31 cellular contexts compared by ENCODE assay signal in genomic region chr1:7317888-7318287, GRCh38.
"Had no signal": no experiment of that assay in that cellular context is flagged by ENCODE, and none has a peak within 500 bp of the region (broad histone marks: within the 10 kb centered on the region; RNA-seq: fewer than 3 reads in every experiment).

No MANE protein-coding gene starts in this region.

- H2AFZ ChIP-seq: parathyroid adenoma had no signal

- H3K36me3 Mint-ChIP-seq: activated naive CD8-positive, alpha-beta T cell treated with anti-CD3 and anti-CD28 coated beads for 36 hours; mesothelial cell of epicardium; naive thymus-derived CD4-positive, alpha-beta T cell; stimulated activated naive B cell treated with anti-CD40 and anti-IgM and Interleukin-4, amounts not matched to agents 10 μg/mL and 1 μg/mL and 100 μg/mL, for 72 hours had no signal

- H3K27ac Mint-ChIP-seq: activated naive CD4-positive, alpha-beta T cell treated with anti-CD3 and anti-CD28 coated beads for 36 hours; activated naive CD8-positive, alpha-beta T cell treated with anti-CD3 and anti-CD28 coated beads for 36 hours; activated T-helper 1 cell treated with anti-CD3 and anti-CD28 coated beads, Interleukin-12 subunit alpha, Interleukin-12 subunit beta, Interleukin-2, Interleukin-4 antibody, amounts not matched to agents 30 ng/mL and 10 ng/mL and 1 ng/mL, durations not matched to agents 14 hours and 24 hours and 36 hours; mesothelial cell of epicardium; naive thymus-derived CD4-positive, alpha-beta T cell; stimulated activated naive B cell treated with anti-CD40 and anti-IgM and Interleukin-4, amounts not matched to agents 10 μg/mL and 1 μg/mL and 100 μg/mL, for 72 hours; T-helper 1 cell treated with Interleukin-12 subunit alpha and Interleukin-12 subunit beta and Interleukin-4 antibody, amounts not matched to agents 30 μg/mL and 1 μg/mL, for 36 hours had no signal

- H3K4me3 ChIP-seq: adrenal gland, body of pancreas, colonic mucosa, heart right ventricle, suprapubic skin, tibial nerve had no signal

- H3K9me3 ChIP-seq: adrenal gland, body of pancreas, colonic mucosa, heart right ventricle, suprapubic skin, tibial nerve had no signal

- H3K9me3 Mint-ChIP-seq: activated naive CD4-positive, alpha-beta T cell treated with anti-CD3 and anti-CD28 coated beads for 36 hours; activated naive CD8-positive, alpha-beta T cell treated with anti-CD3 and anti-CD28 coated beads for 36 hours; activated T-helper 1 cell treated with anti-CD3 and anti-CD28 coated beads, Interleukin-12 subunit alpha, Interleukin-12 subunit beta, Interleukin-2, Interleukin-4 antibody, amounts not matched to agents 30 ng/mL and 10 ng/mL and 1 ng/mL, durations not matched to agents 14 hours and 24 hours and 36 hours; T-helper 1 cell treated with Interleukin-12 subunit alpha and Interleukin-12 subunit beta and Interleukin-4 antibody, amounts not matched to agents 30 μg/mL and 1 μg/mL, for 36 hours had no signal

- H3K4me1 ChIP-seq: adrenal gland, body of pancreas, colonic mucosa, heart right ventricle, parathyroid adenoma, suprapubic skin, tibial nerve had no signal

- H3K27ac ChIP-seq: body of pancreas, colonic mucosa, heart right ventricle, parathyroid adenoma, suprapubic skin, tibial nerve, VCaP had no signal

- H3K36me3 ChIP-seq: adrenal gland, colonic mucosa, heart right ventricle, suprapubic skin, tibial nerve had no signal

- DNase-seq: activated CD4-positive, alpha-beta T cell treated with anti-CD3 and anti-CD28 coated beads for 48 hours; activated CD4-positive, alpha-beta T cell treated with anti-CD3 and anti-CD28 coated beads, Interleukin-2, amount 50 U/mL, for 48 hours; activated CD8-positive, alpha-beta memory T cell treated with anti-CD3 and anti-CD28 coated beads, Interleukin-2, amount 50 U/mL, for 4 hours; activated effector memory CD4-positive, alpha-beta T cell treated with anti-CD3 and anti-CD28 coated beads, Interleukin-2, amount 50 U/mL, for 16 hours; activated naive CD4-positive, alpha-beta T cell treated with anti-CD3 and anti-CD28 coated beads for 36 hours; activated naive CD8-positive, alpha-beta T cell treated with anti-CD3 and anti-CD28 coated beads for 36 hours; activated T-cell treated with anti-CD3 and anti-CD28 coated beads, Interleukin-2, amount 50 U/mL, for 1 hour; aorta; body of pancreas; cerebellar nuclear complex; effector memory CD4-positive, alpha-beta T cell; erythroblast; heart right ventricle; naive thymus-derived CD4-positive, alpha-beta T cell; nucleus accumbens; right cardiac atrium; stimulated activated CD4-positive, alpha-beta T cell treated with anti-CD3 and anti-CD28 coated beads, Interleukin-15, amount 100 ng/mL, for 24 hours; stimulated activated CD4-positive, alpha-beta T cell treated with anti-CD3 and anti-CD28 coated beads, Interleukin-2, amount 100 ng/mL, for 24 hours; stimulated activated naive B cell treated with anti-CD40 and anti-IgM and Interleukin-4, amounts not matched to agents 10 μg/mL and 1 μg/mL and 100 μg/mL, for 72 hours; SW 1271; T-helper 9 cell had no signal

- H3K4me3 Mint-ChIP-seq: activated naive CD4-positive, alpha-beta T cell treated with anti-CD3 and anti-CD28 coated beads for 36 hours; activated naive CD8-positive, alpha-beta T cell treated with anti-CD3 and anti-CD28 coated beads for 36 hours; activated T-helper 1 cell treated with anti-CD3 and anti-CD28 coated beads, Interleukin-12 subunit alpha, Interleukin-12 subunit beta, Interleukin-2, Interleukin-4 antibody, amounts not matched to agents 30 ng/mL and 10 ng/mL and 1 ng/mL, durations not matched to agents 14 hours and 24 hours and 36 hours; mesothelial cell of epicardium; naive thymus-derived CD4-positive, alpha-beta T cell; stimulated activated naive B cell treated with anti-CD40 and anti-IgM and Interleukin-4, amounts not matched to agents 10 μg/mL and 1 μg/mL and 100 μg/mL, for 72 hours; T-helper 1 cell treated with Interleukin-12 subunit alpha and Interleukin-12 subunit beta and Interleukin-4 antibody, amounts not matched to agents 30 μg/mL and 1 μg/mL, for 36 hours had no signal

- ATAC-seq: activated CD4-positive, CD25-positive, alpha-beta regulatory T cell treated with anti-CD3 and anti-CD28 coated beads, Interleukin-2, amount 50 U/mL, for 24 hours; body of pancreas; heart right ventricle; naive thymus-derived CD4-positive, alpha-beta T cell; right cardiac atrium; stimulated activated naive B cell treated with anti-CD40 and anti-IgM and Interleukin-4, amounts not matched to agents 10 μg/mL and 1 μg/mL and 100 μg/mL, for 72 hours had no signal

- H3K9ac ChIP-seq: parathyroid adenoma had no signal

- H3K4me1 Mint-ChIP-seq: activated naive CD8-positive, alpha-beta T cell treated with anti-CD3 and anti-CD28 coated beads for 36 hours; naive thymus-derived CD4-positive, alpha-beta T cell; stimulated activated naive B cell treated with anti-CD40 and anti-IgM and Interleukin-4, amounts not matched to agents 10 μg/mL and 1 μg/mL and 100 μg/mL, for 72 hours had no signal

- H3K27me3 ChIP-seq: adrenal gland, body of pancreas, colonic mucosa, heart right ventricle, tibial nerve had no signal
